Comparison of ENCODE assay signal across 8 cellular contexts in the genomic region with DNA sequence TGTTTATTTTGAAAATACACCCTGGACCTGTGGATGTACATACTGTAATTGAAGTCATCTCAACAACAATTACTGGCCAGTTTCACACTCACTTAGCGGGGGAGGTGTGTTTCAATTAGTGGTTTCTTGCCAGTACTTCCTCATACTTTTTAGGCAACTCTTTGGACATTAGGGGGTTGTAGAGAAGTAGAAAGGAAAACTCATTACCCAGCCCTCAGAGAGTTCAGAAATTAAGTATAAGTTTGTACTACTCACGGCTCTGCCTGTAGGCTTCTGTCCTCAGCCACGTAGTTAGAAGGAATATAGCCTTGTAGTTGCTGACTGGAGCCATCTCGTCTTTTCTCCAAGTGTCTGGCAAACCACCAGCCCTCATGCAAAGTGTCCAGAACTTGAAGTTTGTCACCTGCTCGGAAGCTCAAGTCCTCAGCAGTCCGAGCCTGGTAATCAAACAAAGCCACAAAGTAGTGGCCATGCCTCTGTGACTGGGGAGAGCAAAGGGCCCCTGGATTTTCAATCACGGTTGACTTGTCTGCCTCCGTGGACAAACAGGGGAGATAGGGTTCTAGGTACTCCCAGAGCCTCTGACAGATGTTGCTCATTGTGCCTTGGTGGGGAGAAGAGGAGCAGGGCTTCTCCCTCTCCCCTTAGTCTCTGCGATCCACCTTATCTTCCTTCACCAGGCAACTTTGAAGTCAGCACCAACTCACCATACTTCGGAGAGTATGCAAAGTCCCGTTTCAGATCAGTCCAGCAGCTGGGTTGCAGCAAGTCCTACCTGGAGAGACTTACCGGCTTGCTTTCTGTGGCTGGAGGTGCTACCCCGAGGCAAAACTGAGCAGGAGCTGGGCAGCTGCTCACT. TPM values are rescaled to one million over a fixed set of nuclear protein-coding genes. Genes with fewer than 3 reads are reported as not detected.
DNase-seq lines count a peak whose midpoint lies in the region; ATAC-seq, FAIRE-seq and TF ChIP-seq lines count a peak whose summit lies in the region.

No MANE protein-coding gene starts in this region.

- H3K4me3 ChIP-seq in A673 (ENCODE audit: low read depth, low read length, poor library complexity, severe bottlenecking) (peak overlapping the region; percentile 54), bronchial epithelial cell (ENCODE audit: low read depth, low read length) (peak overlapping the region; percentile 47), pancreas (peak overlapping the region; percentile 28 to 52 (median 44)), HAP-1 (no peak overlapping the region)

- H3K27me3 ChIP-seq in A673 (replicated peaks; ENCODE audit: insufficient read depth, low read depth, low read length, poor library complexity): no peaks in the 10 kb centered on the region
- no peaks in the 10 kb centered on the region for H3K27me3 ChIP-seq in bronchial epithelial cell (ENCODE audit: control insufficient read depth, insufficient read depth, low read length)
- H3K27me3 ChIP-seq in pancreas: no peaks in the 10 kb centered on the region
- no peaks in the 10 kb centered on the region for H3K27me3 ChIP-seq in HAP-1 (ENCODE audit: low read depth)

- in situ Hi-C loops in HAP-1 (cut with MboI; ENCODE audit: low sequenced_read_pairs): no loop called here

- H3K27ac ChIP-seq in A673 (ENCODE audit: low read depth, low read length, poor library complexity, severe bottlenecking) (peak overlapping the region; percentile 74), pancreas (peak overlapping the region; percentile 75 to 97 (median 94))

- intact Hi-C loops in A673 (cut with micrococcal nuclease; ENCODE audit: unreplicated experiment): loop anchor here (5.0 kb wide), 2 partner anchors 37 to 48 kb away; no protein-coding TSS in a partner anchor
- intact Hi-C loops in pancreas (cut with DNase I): no loop called here

- no peaks in the 10 kb centered on the region for H3K9me3 ChIP-seq in A673 (ENCODE audit: low read depth, low read length, poor library complexity, severe bottlenecking)
- no peaks in the 10 kb centered on the region for H3K9me3 ChIP-seq in pancreas
- H3K9me3 ChIP-seq in HAP-1: no peaks in the 10 kb centered on the region

- CTCF ChIA-PET in A673 (lab: Charles Lee): interaction anchor here (0.9 to 1.0 kb wide), 2 partner anchors 41 to 49 kb away, joined by 3 to 4 read pairs; no protein-coding TSS in a partner anchor

- WGBS in pancreas, 2 donors: 11 to 12% methylated on average over 13 of the region's 13 CpGs

- H3K4me1 ChIP-seq in A673 (ENCODE audit: insufficient read depth, low read length, poor library complexity, severe bottlenecking): peaks cover 11% of the 10 kb centered on the region
- peaks cover 8 to 19% (median 8%) of the 10 kb centered on the region in 3 donors for H3K4me1 ChIP-seq in pancreas
- H3K4me1 ChIP-seq in HAP-1: no peaks in the 10 kb centered on the region

- POLR2A ChIA-PET in A673 (lab: Charles Lee; ENCODE audit: low non-redundant PET): no interaction called here

- peak; percentile 26 for DNase-seq in A673 (ENCODE audit: low spot score)
- peak; percentile 34 for DNase-seq in HK-2 (ENCODE audit: unreplicated experiment)
- peak; percentile 88 for DNase-seq in bronchial epithelial cell (ENCODE audit: low read depth)
- peak; percentile 23 to 60 (median 33) for DNase-seq in pancreas
- DNase-seq in pons (ENCODE audit: low spot score): no peak
- no peak for DNase-seq in amygdala (lab: John Stamatoyannopoulos, UW)
- no peak for DNase-seq in HAP-1 (ENCODE audit: low spot score in 2 of 2)

- FAIRE-seq in bronchial epithelial cell (lab: Jason Lieb, UNC): peak; percentile 73
- no peak for FAIRE-seq in pancreas (lab: Jason Lieb, UNC)

- no peaks in the 10 kb centered on the region for H3K36me3 ChIP-seq in A673 (ENCODE audit: insufficient read depth, low read length, poor library complexity, severe bottlenecking)
- H3K36me3 ChIP-seq in bronchial epithelial cell (ENCODE audit: control insufficient read depth, insufficient read depth, low read length): no peaks in the 10 kb centered on the region
- no peaks in the 10 kb centered on the region for H3K36me3 ChIP-seq in pancreas
- H3K36me3 ChIP-seq in HAP-1 (replicated peaks): no peaks in the 10 kb centered on the region

- BruUV-seq in A673 (replicated peaks; lab: Mats Ljungman, UMichigan): no TSS peak

- peak; percentile 67 for ATAC-seq in GM19455 (IDR thresholded peaks at IDR 0.05; ENCODE audit: unreplicated experiment)
- peak; percentile 58 to 68 (median 63) for ATAC-seq in pancreas

- TF ChIP-seq CTCF in A673 (conservative IDR thresholded peaks at IDR 0.05; ENCODE audit: low read depth, low read length): no peak
- TF ChIP-seq CTCF in bronchial epithelial cell (IDR thresholded peaks at IDR 0.05; ENCODE audit: insufficient read depth, low read length, severe bottlenecking): no peak
- no peak for TF ChIP-seq CTCF in pancreas (IDR thresholded peaks at IDR 0.05)

RNA-seq across cellular contexts. Expression of a gene that starts 0.7 kb away (rescaled TPM):
- total RNA-seq in A673 (2021) (10.0 and 12.3 TPM in 2 replicates), bronchial epithelial cell (1.3 and 3.1 TPM in 2 replicates), pancreas (10 to 100 TPM in 1 of 6 donors, 1 to 10 TPM in 5; 3.9 to 11.6 (median 5.2) TPM)
- 1 to 10 TPM in 1 of 2 donors, under 1 TPM in 1; 0.72 to 1.6 TPM for polyA plus RNA-seq in pancreas

RNA-seq across cellular contexts. Expression of a gene that starts 40.7 kb away (rescaled TPM):
- 37.9 and 47.9 TPM in 2 replicates for total RNA-seq in A673 (2021)
- total RNA-seq in bronchial epithelial cell: 3.4 and 5.6 TPM in 2 replicates
- total RNA-seq in pancreas: 10 to 100 TPM; 18.3 to 28.3 (median 22.6) TPM
- 10 to 100 TPM in 1 of 2 donors, 1 to 10 TPM in 1; 4.4 to 10.1 TPM for polyA plus RNA-seq in pancreas

Comparison
In these comparisons a context has a peak if more than half of its experiments do, and no peak if none do; other contexts are left out.
1. DNase-seq: peak in A673 (single experiment), HK-2 (single experiment), bronchial epithelial cell (single experiment) and pancreas (6 of 6); none in pons (single experiment), amygdala (0 of 56) and HAP-1 (0 of 2).